In the genomic region with DNA sequence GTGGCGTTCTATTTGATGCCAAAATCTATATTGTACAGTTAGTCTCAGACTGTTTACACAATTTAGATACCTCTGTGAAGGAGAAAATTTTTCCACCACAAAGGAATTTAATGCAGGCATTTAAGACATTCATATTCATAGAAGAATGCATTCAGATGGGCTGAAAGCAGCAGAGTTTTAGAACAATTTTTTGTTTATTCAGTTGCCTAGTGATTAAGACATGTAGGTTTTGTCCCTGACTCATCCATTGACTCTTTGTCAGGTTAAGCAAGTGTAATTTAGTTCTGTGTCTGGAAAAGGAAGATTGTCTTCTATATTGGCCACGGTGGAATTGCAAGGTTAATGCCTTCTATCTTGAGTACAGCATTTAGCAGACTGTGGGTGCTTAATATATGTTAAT, we compare ENCODE assay signal across 14 cellular contexts.
A peak's percentile ranks its signal among the peaks of the same experiment; 100 is the strongest.
DNase-seq lines count a peak whose midpoint lies in the region; ATAC-seq and TF ChIP-seq lines count a peak whose summit lies in the region.
"Had no signal": no experiment of that assay in that cellular context is flagged by ENCODE, and none has a peak within 500 bp of the region (broad histone marks: within the 10 kb centered on the region; RNA-seq: fewer than 3 reads in every experiment).

No MANE protein-coding gene starts in this region.

- POLR2A ChIA-PET in AG04449 (lab: Yijun Ruan, JAX): no interaction called here

- CTCF ChIA-PET in AG04449 (lab: Yijun Ruan, JAX): interaction anchor here (1.2 to 1.6 kb wide), 2 partner anchors 9 to 736 kb away, joined by 3 to 4 read pairs; no protein-coding TSS in a partner anchor

- in situ Hi-C loops in brain microvascular endothelial cell (cut with HindIII; ENCODE audit: low pct_ligation_motif_present, low sequenced_read_pairs): no loop called here

- no peaks in the 10 kb centered on the region for H3K9me3 ChIP-seq in body of pancreas
- H3K9me3 ChIP-seq: upper lobe of right lung had no signal

- H3K36me3 ChIP-seq in brain microvascular endothelial cell (replicated peaks) (no peaks in the 10 kb centered on the region), body of pancreas (replicated peaks in 1 of 2; ENCODE audit: insufficient read depth in 1 of 2, low read depth in 2 of 2) (no peaks in the 10 kb centered on the region)
- H3K36me3 ChIP-seq: upper lobe of right lung had no signal

- WGBS in body of pancreas, 2 donors: 84 to 86% methylated on average over 2 of the region's 2 CpGs

- H3K4me1 ChIP-seq in body of pancreas: no peaks in the 10 kb centered on the region
- H3K4me1 ChIP-seq: upper lobe of right lung had no signal

- DNase-seq in AG04449 (ENCODE audit: low read depth, low spot score) (peak; percentile 78), HS-27A (ENCODE audit: low read depth) (peak; percentile 12), brain microvascular endothelial cell (peak; percentile 55), iris pigment epithelial cell (ENCODE audit: low read depth) (peak; percentile 89), body of pancreas (no peak), omental fat pad (ENCODE audit: low spot score) (no peak), H4 (ENCODE audit: low spot score) (no peak)
- DNase-seq: activated CD4-positive, alpha-beta T cell treated with anti-CD3 and anti-CD28 coated beads for 48 hours; caudate nucleus; left colon; NCI-H2171 treated with DMSO at 0.1 percent for 48 hours; stimulated activated CD4-positive, alpha-beta T cell treated with anti-CD3 and anti-CD28 coated beads, Interleukin-15, amount 100 ng/mL, for 24 hours; upper lobe of right lung had no signal

- intact Hi-C loops in body of pancreas (cut with DNase I): no loop called here

- TF ChIP-seq CTCF in AG04449 (IDR thresholded peaks at IDR 0.05; ENCODE audit: insufficient read depth, low read length, missing control alignments) (no peak), brain microvascular endothelial cell (IDR thresholded peaks at IDR 0.05; ENCODE audit: low read depth, low read length, missing control alignments) (no peak), body of pancreas (IDR thresholded peaks at IDR 0.05) (no peak), omental fat pad (IDR thresholded peaks at IDR 0.05) (no peak)

- ATAC-seq in GM21390 (IDR thresholded peaks at IDR 0.05; ENCODE audit: unreplicated experiment): no peak
- ATAC-seq in body of pancreas: no peak
- no peak for ATAC-seq in omental fat pad (ENCODE audit: low FRiP score)
- ATAC-seq: left colon, upper lobe of right lung had no signal

- H3K27ac ChIP-seq in brain microvascular endothelial cell (no peak overlapping the region), body of pancreas (no peak overlapping the region)
- H3K27ac ChIP-seq: upper lobe of right lung had no signal

- TF ChIP-seq POLR2A in body of pancreas (IDR thresholded peaks at IDR 0.05): no peak

- H3K27me3 ChIP-seq in brain microvascular endothelial cell (replicated peaks) (no peaks in the 10 kb centered on the region), body of pancreas (no peaks in the 10 kb centered on the region)
- H3K27me3 ChIP-seq: upper lobe of right lung had no signal

- no peak overlapping the region for H3K4me3 ChIP-seq in AG04449 (ENCODE audit: low read depth, low read length)
- H3K4me3 ChIP-seq in brain microvascular endothelial cell (ENCODE audit: low read depth, low read length): no peak overlapping the region
- no peak overlapping the region for H3K4me3 ChIP-seq in body of pancreas
- H3K4me3 ChIP-seq: upper lobe of right lung had no signal

Comparison
In these comparisons a context has a peak if more than half of its experiments do, and no peak if none do; other contexts are left out.
1. DNase-seq: peak in AG04449 (single experiment), HS-27A (single experiment), brain microvascular endothelial cell (single experiment) and iris pigment epithelial cell (single experiment); none in body of pancreas (0 of 4), omental fat pad (single experiment) and H4 (single experiment).